17 cellular contexts compared by ENCODE assay signal in genomic region chr4:75338352-75338880, GRCh38.
DNase-seq lines count a peak whose midpoint lies in the region; ATAC-seq and TF ChIP-seq lines count a peak whose summit lies in the region.
"Had no signal": no experiment of that assay in that cellular context is flagged by ENCODE, and none has a peak within 500 bp of the region (broad histone marks: within the 10 kb centered on the region; RNA-seq: fewer than 3 reads in every experiment).

No MANE protein-coding gene starts in this region.

- no peak overlapping the region for H3K23ac ChIP-seq in mesenchymal stem cell (ENCODE audit: low read length in 2 of 2)

- H2AFZ ChIP-seq in mammary epithelial cell (ENCODE audit: low read depth, low read length): no peak overlapping the region
- H2AFZ ChIP-seq in mesenchymal stem cell (ENCODE audit: low read depth, low read length): no peak overlapping the region

- H3K4ac ChIP-seq in mesenchymal stem cell (ENCODE audit: low read depth in 1 of 2, low read length in 2 of 2): no peak overlapping the region

- H3K4me1 ChIP-seq in mammary epithelial cell (ENCODE audit: insufficient read depth, low read length) (no peaks in the 10 kb centered on the region), SJCRH30 (peaks cover 16% of the 10 kb centered on the region), mesenchymal stem cell (ENCODE audit: control insufficient read depth, insufficient read depth, low read depth, low read length) (no peaks in the 10 kb centered on the region)
- H3K4me1 ChIP-seq: HAP-1 had no signal

- H3K79me2 ChIP-seq in mammary epithelial cell (ENCODE audit: insufficient read depth, low read length): no peaks in the 10 kb centered on the region

- H2BK12ac ChIP-seq in mesenchymal stem cell (ENCODE audit: low read length in 2 of 2): peak overlapping the region in 1 of 2 experiments; percentile 26

- no peak overlapping the region for H4K8ac ChIP-seq in mesenchymal stem cell (ENCODE audit: low read length)

- no peak overlapping the region for H3K4me2 ChIP-seq in mammary epithelial cell (ENCODE audit: insufficient read depth, low read depth, low read length)
- H3K4me2 ChIP-seq in mesenchymal stem cell (ENCODE audit: low read length, poor library complexity, severe bottlenecking): no peak overlapping the region

- H3K27me3 Mint-ChIP-seq in MCF 10A (ENCODE audit: insufficient read depth, unreplicated experiment): no peaks in the 10 kb centered on the region

- in situ Hi-C loops in mammary epithelial cell (cut with MboI; ENCODE audit: low sequenced_read_pairs in 2 of 2): no loop called here

- no peak overlapping the region for H4K91ac ChIP-seq in mesenchymal stem cell (ENCODE audit: low read length)

- H3K18ac ChIP-seq in mesenchymal stem cell (ENCODE audit: low read depth in 1 of 2, low read length in 2 of 2): peak overlapping the region in 1 of 2 experiments; percentile 86

- ATAC-seq in HG03521 (IDR thresholded peaks at IDR 0.05; ENCODE audit: unreplicated experiment): no peak
- ATAC-seq: CD8-positive, alpha-beta T cell; HepG2 had no signal

- TF ChIP-seq CTCF in MCF 10A (IDR thresholded peaks at IDR 0.05; ENCODE audit: unreplicated experiment): no peak
- TF ChIP-seq CTCF in mammary epithelial cell (conservative IDR thresholded peaks at IDR 0.05 in 1 of 2, IDR thresholded peaks at IDR 0.05 in 1 of 2; ENCODE audit: extremely low read depth in 1 of 2, insufficient read depth in 1 of 2, low read depth in 1 of 2, low read length in 2 of 2): no peak

- WGBS in mammary epithelial cell (ENCODE audit: low coverage, missing lambda C conversion rate): 22% methylated on average over 1 of the region's 1 CpG
- 67% methylated on average over 1 of the region's 1 CpG for WGBS in mesenchymal stem cell

- no peak overlapping the region for H2BK5ac ChIP-seq in mesenchymal stem cell (ENCODE audit: low read depth, low read length, poor library complexity, severe bottlenecking)

- BruUV-seq in MCF 10A (replicated peaks; lab: Mats Ljungman, UMichigan): no TSS peak
- no TSS peak for BruUV-seq in mammary epithelial cell (replicated peaks; lab: Mats Ljungman, UMichigan)

- H3K9me3 ChIP-seq in mammary epithelial cell (replicated peaks; ENCODE audit: insufficient read depth, low read length) (no peaks in the 10 kb centered on the region), SJCRH30 (replicated peaks) (0 out of 2 replicates have a peak, but pooled peaks cover 12% of the 10 kb centered on the region), mesenchymal stem cell (ENCODE audit: control insufficient read depth, low read length) (no peaks in the 10 kb centered on the region)
- H3K9me3 ChIP-seq: HAP-1 had no signal

- no peaks in the 10 kb centered on the region for H3K27me3 ChIP-seq in mammary epithelial cell (ENCODE audit: insufficient read depth, low read length)
- H3K27me3 ChIP-seq in SJCRH30: no peaks in the 10 kb centered on the region
- peaks cover 0 to 16% of the 10 kb centered on the region in 2 experiments for H3K27me3 ChIP-seq in mesenchymal stem cell (ENCODE audit: control insufficient read depth in 1 of 2, insufficient read depth in 1 of 2, low read length in 2 of 2)

- H2BK15ac ChIP-seq in mesenchymal stem cell (ENCODE audit: low read depth, poor library complexity, severe bottlenecking): no peak overlapping the region

- H3K14ac ChIP-seq in mesenchymal stem cell (ENCODE audit: low read length in 2 of 2): no peak overlapping the region

- no peak overlapping the region for H3K9ac ChIP-seq in mammary epithelial cell (ENCODE audit: insufficient read depth, low read length)
- H3K9ac ChIP-seq in mesenchymal stem cell (ENCODE audit: low read length): no peak overlapping the region

- intact Hi-C loops in MCF 10A (cut with micrococcal nuclease): no loop called here
- intact Hi-C loops in mammary epithelial cell (cut with micrococcal nuclease): no loop called here

- no peaks in the 10 kb centered on the region for H4K20me1 ChIP-seq in mammary epithelial cell (ENCODE audit: insufficient read depth, low read length)

- no peak overlapping the region for H2BK120ac ChIP-seq in mesenchymal stem cell (ENCODE audit: low read depth, low read length)

- no peak overlapping the region for H3K4me3 Mint-ChIP-seq in MCF 10A (ENCODE audit: unreplicated experiment)
- H3K4me3 Mint-ChIP-seq: CD14-positive monocyte; CD8-positive, alpha-beta T cell had no signal

- H3K4me3 ChIP-seq in mammary epithelial cell (replicated peaks in 1 of 3; ENCODE audit: insufficient read depth in 1 of 3, low read depth in 2 of 3, low read length in 3 of 3) (no peak overlapping the region), SJCRH30 (no peak overlapping the region), mesenchymal stem cell (ENCODE audit: insufficient read depth in 1 of 2, low read depth in 1 of 2, low read length in 2 of 2) (no peak overlapping the region)
- H3K4me3 ChIP-seq: HAP-1 had no signal

- no peak overlapping the region for H2AK5ac ChIP-seq in mesenchymal stem cell (ENCODE audit: low read length, severe bottlenecking)

- POLR2A ChIA-PET in MCF 10A (lab: Yijun Ruan, JAX): interaction anchor here (1.2 kb wide), 1 partner anchor 9 kb away, joined by 3 read pairs; no protein-coding TSS in a partner anchor

- H3K36me3 Mint-ChIP-seq in MCF 10A (ENCODE audit: insufficient read depth, unreplicated experiment): no peaks in the 10 kb centered on the region
- H3K36me3 Mint-ChIP-seq: CD14-positive monocyte; CD8-positive, alpha-beta T cell had no signal

- no peaks in the 10 kb centered on the region for H3K79me1 ChIP-seq in mesenchymal stem cell (replicated peaks; ENCODE audit: low read length, poor library complexity, severe bottlenecking)

- H3K9me3 Mint-ChIP-seq in MCF 10A (ENCODE audit: unreplicated experiment): peaks cover 12% of the 10 kb centered on the region

- DNase-seq in MCF 10A (ENCODE audit: unreplicated experiment): peak; percentile 6
- DNase-seq in mammary epithelial cell: no peak
- DNase-seq in SJCRH30: peak; percentile 17 to 27
- peak; percentile 49 for DNase-seq in mesenchymal stem cell
- DNase-seq in NCI-H1048 (lab: John Stamatoyannopoulos, UW): no peak
- no peak for DNase-seq in nucleus accumbens (lab: John Stamatoyannopoulos, UW)
- no peak for DNase-seq in NCI-H1436 (lab: John Stamatoyannopoulos, UW)
- DNase-seq: 8988T; ACHN; CD8-positive, alpha-beta T cell; COR-L47; DMS153; GF-D8 had no signal

- dilution Hi-C loops in mammary epithelial cell (cut with HindIII; ENCODE audit: low sequenced_read_pairs): no loop called here

- H3K27ac Mint-ChIP-seq in MCF 10A (ENCODE audit: low read depth, unreplicated experiment): no peak overlapping the region
- H3K27ac Mint-ChIP-seq: CD14-positive monocyte; CD8-positive, alpha-beta T cell had no signal

- H3K36me3 ChIP-seq in mammary epithelial cell (ENCODE audit: insufficient read depth, low read length) (no peaks in the 10 kb centered on the region), SJCRH30 (no peaks in the 10 kb centered on the region), mesenchymal stem cell (ENCODE audit: control insufficient read depth in 1 of 2, insufficient read depth in 2 of 2, low read depth in 1 of 2, low read length in 2 of 2) (no peaks in the 10 kb centered on the region)
- H3K36me3 ChIP-seq: HAP-1 had no signal

- no peaks in the 10 kb centered on the region for H3K4me1 Mint-ChIP-seq in MCF 10A (ENCODE audit: insufficient read depth, unreplicated experiment)
- H3K4me1 Mint-ChIP-seq: CD14-positive monocyte had no signal

- CTCF ChIA-PET in MCF 10A (lab: Yijun Ruan, JAX) (interaction anchor here (0.7 kb wide), 1 partner anchor 100 kb away, joined by 4 read pairs; no protein-coding TSS in a partner anchor), mammary epithelial cell (lab: Charles Lee; ENCODE audit: low non-redundant PET) (no interaction called here)

- H3K27ac ChIP-seq in mammary epithelial cell (ENCODE audit: insufficient read depth, low read depth, low read length): no peak overlapping the region
- H3K27ac ChIP-seq in SJCRH30: peak overlapping the region; percentile 41; the same call in 1 of the 2 replicates
- no peak overlapping the region for H3K27ac ChIP-seq in mesenchymal stem cell (ENCODE audit: low read length, poor library complexity, severe bottlenecking)

Comparison
In these comparisons a context has a peak if more than half of its experiments do, and no peak if none do; other contexts are left out.
1. DNase-seq: peak in MCF 10A (single experiment), SJCRH30 (2 of 2) and mesenchymal stem cell (single experiment); none in mammary epithelial cell (single experiment), NCI-H1048 (single experiment), nucleus accumbens (0 of 56) and NCI-H1436 (single experiment).